In the genomic region with DNA sequence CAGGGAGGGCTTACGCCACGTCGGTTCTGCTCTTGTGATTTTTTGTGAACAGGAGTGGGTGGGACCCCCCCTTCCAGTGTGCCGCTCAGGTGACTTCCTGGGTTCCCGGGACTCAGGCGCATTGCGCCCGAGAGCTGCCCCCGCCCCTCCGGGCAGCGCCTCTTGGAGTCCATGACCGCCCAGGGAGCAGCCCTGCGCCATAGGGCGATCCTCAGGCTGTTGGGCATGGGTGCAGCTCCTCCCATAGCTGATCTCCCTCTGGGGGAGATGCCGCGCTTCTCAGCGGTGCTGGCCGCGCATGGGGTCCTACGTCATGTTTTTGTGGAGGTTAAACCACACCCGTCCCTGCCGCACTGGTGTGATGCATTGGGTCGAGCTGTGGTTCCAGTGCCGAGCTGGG, we compare ENCODE assay signal across 27 cellular contexts. TPM values are rescaled to one million over a fixed set of nuclear protein-coding genes. Genes with fewer than 3 reads are reported as not detected.
DNase-seq lines count a peak whose midpoint lies in the region; ATAC-seq, FAIRE-seq and TF ChIP-seq lines count a peak whose summit lies in the region.
"Had no signal": no experiment of that assay in that cellular context is flagged by ENCODE, and none has a peak within 500 bp of the region (broad histone marks: within the 10 kb centered on the region; RNA-seq: fewer than 3 reads in every experiment).

No MANE protein-coding gene starts in this region.

- H3K9me3 Mint-ChIP-seq in stimulated activated memory B cell treated with anti-CD40 and anti-IgM and Interleukin-4, amounts not matched to agents 10 μg/mL and 1 μg/mL and 100 μg/mL, for 72 hours, result peaks cover 4% of the 10 kb centered on the region
- H3K9me3 Mint-ChIP-seq: CD14-positive monocyte; CD4-positive, alpha-beta T cell; CD8-positive, alpha-beta memory T cell; H9 had no signal

- H3K79me1 ChIP-seq in H1 (ENCODE audit: low read depth, low read length) (no peaks in the 10 kb centered on the region), mesenchymal stem cell (replicated peaks; ENCODE audit: low read length, poor library complexity, severe bottlenecking) (no peaks in the 10 kb centered on the region)

- no peak overlapping the region for H4K91ac ChIP-seq in H1 (replicated peaks; ENCODE audit: insufficient read length, low read length)
- H4K91ac ChIP-seq in mesenchymal stem cell (ENCODE audit: low read length), result peak overlapping the region; percentile 22

- H4K8ac ChIP-seq in H1 (ENCODE audit: extremely low read depth, insufficient read depth, low read length), result peak overlapping the region; percentile 11; the same call in 1 of the 2 replicates
- H4K8ac ChIP-seq in mesenchymal stem cell (ENCODE audit: low read length), result no peak overlapping the region

- no peak overlapping the region for H2AK5ac ChIP-seq in H1 (ENCODE audit: low read depth, low read length)
- H2AK5ac ChIP-seq in mesenchymal stem cell (ENCODE audit: low read length, severe bottlenecking), result no peak overlapping the region

- H3K4me1 Mint-ChIP-seq in stimulated activated memory B cell treated with anti-CD40 and anti-IgM and Interleukin-4, amounts not matched to agents 10 μg/mL and 1 μg/mL and 100 μg/mL, for 72 hours, result no peaks in the 10 kb centered on the region
- H3K4me1 Mint-ChIP-seq: CD14-positive monocyte; CD8-positive, alpha-beta memory T cell; H9 had no signal

- H3K18ac ChIP-seq in H1 (ENCODE audit: extremely low read depth, low read length) (no peak overlapping the region), mesenchymal stem cell (ENCODE audit: low read depth in 1 of 2, low read length in 2 of 2) (no peak overlapping the region)

- DNase-seq in RWPE2 (ENCODE audit: low spot score) (peak; percentile 35), H1 (ENCODE audit: low read depth in 1 of 2, low spot score in 2 of 2) (no peak), mesenchymal stem cell (no peak), hypothalamus (lab: John Stamatoyannopoulos, UW) (no peak), SIG-M5 treated with dmso at 0.1 percent for 504 hours (lab: John Stamatoyannopoulos, UW; ENCODE audit: unreplicated experiment) (no peak)
- no peak for DNase-seq in stimulated activated CD4-positive, alpha-beta T cell treated with anti-CD3 and anti-CD28 coated beads, Interleukin-2, amount 100 ng/mL, for 48 hours
- DNase-seq: 8988T; ACHN; AML-193; BE2C; CD4-positive, alpha-beta T cell; DMS 273 treated with DMSO at 0.1 percent for 48 hours; DMS79; EL; GDM1; GM23248; H9 had no signal

- no peaks in the 10 kb centered on the region for H3K27me3 Mint-ChIP-seq in stimulated activated memory B cell treated with anti-CD40 and anti-IgM and Interleukin-4, amounts not matched to agents 10 μg/mL and 1 μg/mL and 100 μg/mL, for 72 hours
- H3K27me3 Mint-ChIP-seq: CD4-positive, alpha-beta T cell; CD8-positive, alpha-beta memory T cell had no signal

- H3K23me2 ChIP-seq in H1 (ENCODE audit: low read depth, low read length), result peaks cover 6% of the 10 kb centered on the region; the same call in 1 of the 2 replicates

- no peak overlapping the region for H3K4me3 ChIP-seq in RWPE2 (ENCODE audit: severe bottlenecking)
- no peak overlapping the region for H3K4me3 ChIP-seq in H1 (ENCODE audit: extremely low read depth in 1 of 4, insufficient read depth in 2 of 4, low read depth in 3 of 4, low read length in 4 of 4)
- peak overlapping the region in 1 of 2 experiments; percentile 10 for H3K4me3 ChIP-seq in mesenchymal stem cell (ENCODE audit: insufficient read depth in 1 of 2, low read depth in 1 of 2, low read length in 2 of 2)
- H3K4me3 ChIP-seq: A549; BLaER1 treated with 17β-estradiol and CSF1 and Interleukin-3, amounts not matched to agents 10 nM and 100 nM; GM12878; GM23248 had no signal

- CTCF ChIA-PET in H1 (lab: Charles Lee; ENCODE audit: partially characterized antibody), result interaction anchor here (0.8 to 1.4 kb wide), 4 partner anchors 17 to 328 kb away, joined by 3 to 4 read pairs (median 3); no protein-coding TSS in a partner anchor

- H4K20me1 ChIP-seq in H1 (replicated peaks in 1 of 2; ENCODE audit: control insufficient read depth in 1 of 2, insufficient read depth in 2 of 2, low read length in 2 of 2), result peaks cover 0 to 10% of the 10 kb centered on the region in 2 experiments

- H3K36me3 ChIP-seq in RWPE2 (ENCODE audit: low read depth), result no peaks in the 10 kb centered on the region
- peaks cover 0 to 7% (median 2%) of the 10 kb centered on the region in 4 experiments; a peak in 3 of 8 replicates for H3K36me3 ChIP-seq in H1 (ENCODE audit: control insufficient read depth in 2 of 4, insufficient read depth in 4 of 4, low read length in 3 of 4)
- H3K36me3 ChIP-seq in mesenchymal stem cell (ENCODE audit: control insufficient read depth in 1 of 2, insufficient read depth in 2 of 2, low read depth in 1 of 2, low read length in 2 of 2), result peaks cover 37 to 61% of the 10 kb centered on the region in 2 experiments

- H2BK12ac ChIP-seq in H1 (ENCODE audit: low read depth, low read length) (no peak overlapping the region), mesenchymal stem cell (ENCODE audit: low read length in 2 of 2) (no peak overlapping the region)

- H2BK5ac ChIP-seq in H1 (ENCODE audit: low read depth, low read length) (no peak overlapping the region), mesenchymal stem cell (ENCODE audit: low read depth, low read length, poor library complexity, severe bottlenecking) (no peak overlapping the region)

- TF ChIP-seq EP300 in H1 (IDR thresholded peaks at IDR 0.05; ENCODE audit: borderline replicate concordance in 1 of 2, low read depth in 2 of 2, low read length in 2 of 2), result no peak

- H3K23ac ChIP-seq in H1 (ENCODE audit: insufficient read length) (no peak overlapping the region), mesenchymal stem cell (ENCODE audit: low read length in 2 of 2) (no peak overlapping the region)

- no peak for TF ChIP-seq CTCF in RWPE2 (IDR thresholded peaks at IDR 0.05; ENCODE audit: poor library complexity, severe bottlenecking)
- no peak for TF ChIP-seq CTCF in H1 (IDR thresholded peaks at IDR 0.05; ENCODE audit: control extremely low read depth in 1 of 3, insufficient read depth in 1 of 3, low read depth in 1 of 3, low read length in 3 of 3)

- H3K14ac ChIP-seq in H1 (ENCODE audit: insufficient read length), result no peak overlapping the region
- no peak overlapping the region for H3K14ac ChIP-seq in mesenchymal stem cell (ENCODE audit: low read length in 2 of 2)

- no peaks in the 10 kb centered on the region for H3K9me3 ChIP-seq in RWPE2 (ENCODE audit: severe bottlenecking)
- H3K9me3 ChIP-seq in H1 (ENCODE audit: insufficient read depth in 2 of 2, low read depth in 1 of 2, low read length in 1 of 2), result no peaks in the 10 kb centered on the region
- H3K9me3 ChIP-seq in mesenchymal stem cell (ENCODE audit: control insufficient read depth, low read length), result no peaks in the 10 kb centered on the region
- H3K9me3 ChIP-seq: A549; BE2C; BLaER1 treated with 17β-estradiol and CSF1 and Interleukin-3, amounts not matched to agents 10 nM and 100 nM had no signal

- FAIRE-seq in H1 (lab: Jason Lieb, UNC), result no peak
- FAIRE-seq: A549, D721Med, GM12878, GM19239 had no signal

- no peak overlapping the region for H2AFZ ChIP-seq in H1 (ENCODE audit: low read length)
- no peak overlapping the region for H2AFZ ChIP-seq in mesenchymal stem cell (ENCODE audit: low read depth, low read length)
- H2AFZ ChIP-seq: GM23248 had no signal

- ATAC-seq in RWPE2 (ENCODE audit: low read depth) (no peak), HG03469 (IDR thresholded peaks at IDR 0.05; ENCODE audit: unreplicated experiment) (no peak)
- peak; percentile 40 for ATAC-seq in stimulated activated memory B cell treated with anti-CD40 and anti-IgM and Interleukin-4, amounts not matched to agents 10 μg/mL and 1 μg/mL and 100 μg/mL, for 72 hours
- ATAC-seq: A549, GM12878, HCT116 had no signal

- H3K4me2 ChIP-seq in H1 (ENCODE audit: insufficient read depth in 1 of 2, low read depth in 2 of 2, low read length in 2 of 2), result no peak overlapping the region
- no peak overlapping the region for H3K4me2 ChIP-seq in mesenchymal stem cell (ENCODE audit: low read length, poor library complexity, severe bottlenecking)
- H3K4me2 ChIP-seq: A549; BLaER1 treated with 17β-estradiol and CSF1 and Interleukin-3, amounts not matched to agents 10 nM and 100 nM had no signal

- H3K9ac ChIP-seq in H1 (replicated peaks in 1 of 4; ENCODE audit: extremely low read depth in 1 of 4, low read depth in 3 of 4, low read length in 3 of 4) (no peak overlapping the region), mesenchymal stem cell (ENCODE audit: low read length) (no peak overlapping the region)
- H3K9ac ChIP-seq: BLaER1 treated with 17β-estradiol and CSF1 and Interleukin-3, amounts not matched to agents 10 nM and 100 nM; GM23248 had no signal

- H3K36me3 Mint-ChIP-seq in stimulated activated memory B cell treated with anti-CD40 and anti-IgM and Interleukin-4, amounts not matched to agents 10 μg/mL and 1 μg/mL and 100 μg/mL, for 72 hours, result peaks cover 15% of the 10 kb centered on the region

- no peak overlapping the region for H4K5ac ChIP-seq in H1 (ENCODE audit: insufficient read length, low read depth, low read length)

- TF ChIP-seq POLR2A in H1 (IDR thresholded peaks at IDR 0.05; ENCODE audit: control extremely low read depth in 1 of 2, low read depth in 2 of 2, low read length in 2 of 2), result no peak

- H2BK20ac ChIP-seq in H1 (ENCODE audit: low read length), result no peak overlapping the region

- POLR2A ChIA-PET in H1 (lab: Charles Lee; ENCODE audit: partially characterized antibody), result interaction anchor here (0.5 to 1.1 kb wide), 5 partner anchors 11 to 243 kb away, joined by 3 to 5 read pairs (median 3); no protein-coding TSS in a partner anchor

- H2BK15ac ChIP-seq in H1 (ENCODE audit: low read length) (no peak overlapping the region), mesenchymal stem cell (ENCODE audit: low read depth, poor library complexity, severe bottlenecking) (peak overlapping the region; percentile 20)

- no peak overlapping the region for H3K56ac ChIP-seq in H1 (replicated peaks; ENCODE audit: insufficient read length, low read depth, low read length)

- H3K79me2 ChIP-seq in H1 (ENCODE audit: control insufficient read depth in 1 of 2, insufficient read depth in 2 of 2, low read length in 2 of 2), result no peaks in the 10 kb centered on the region

- WGBS in H1 (ENCODE audit: extremely low coverage in 1 of 2, insufficient coverage in 1 of 2, insufficient read length in 1 of 2, insufficient replicate concordance in 2 of 2, low coverage in 1 of 2, low lambda C conversion rate in 2 of 2, missing lambda C conversion rate in 1 of 2), 2 experiments, result 94% methylated on average over 24 of the region's 24 CpGs; no CpG with 5 or more reads in 1 of the 2 experiments
- WGBS in mesenchymal stem cell, result 94% methylated on average over 24 of the region's 24 CpGs

- H2BK120ac ChIP-seq in H1 (replicated peaks; ENCODE audit: low read depth, low read length) (no peak overlapping the region), mesenchymal stem cell (ENCODE audit: low read depth, low read length) (no peak overlapping the region)

- H3K27me3 ChIP-seq in RWPE2 (ENCODE audit: insufficient read depth, poor library complexity, severe bottlenecking) (no peaks in the 10 kb centered on the region), H1 (replicated peaks in 1 of 4; ENCODE audit: control insufficient read depth in 3 of 4, extremely low read depth in 1 of 4, insufficient read depth in 3 of 4, low read length in 3 of 4) (no peaks in the 10 kb centered on the region), mesenchymal stem cell (ENCODE audit: control insufficient read depth in 1 of 2, insufficient read depth in 1 of 2, low read length in 2 of 2) (no peaks in the 10 kb centered on the region)
- H3K27me3 ChIP-seq: BE2C; BLaER1 treated with 17β-estradiol and CSF1 and Interleukin-3, amounts not matched to agents 10 nM and 100 nM had no signal

- H3K4me1 ChIP-seq in RWPE2 (ENCODE audit: insufficient read depth, poor library complexity, severe bottlenecking) (no peaks in the 10 kb centered on the region), H1 (replicated peaks in 1 of 4; ENCODE audit: control insufficient read depth in 3 of 4, insufficient read depth in 4 of 4, low read length in 3 of 4) (no peaks in the 10 kb centered on the region), mesenchymal stem cell (ENCODE audit: control insufficient read depth, insufficient read depth, low read depth, low read length) (peaks cover 3% of the 10 kb centered on the region)
- H3K4me1 ChIP-seq: A549, BE2C had no signal

- TF ChIP-seq RAD21 in H1 (IDR thresholded peaks at IDR 0.05 in 1 of 2, conservative IDR thresholded peaks at IDR 0.05 in 1 of 2; ENCODE audit: low read depth in 2 of 2, low read length in 2 of 2), result no peak

- H3K4ac ChIP-seq in H1 (replicated peaks; ENCODE audit: insufficient read length, low read depth, low read length), result no peak overlapping the region
- H3K4ac ChIP-seq in mesenchymal stem cell (ENCODE audit: low read depth in 1 of 2, low read length in 2 of 2), result no peak overlapping the region

- no peak overlapping the region for H3K27ac Mint-ChIP-seq in stimulated activated memory B cell treated with anti-CD40 and anti-IgM and Interleukin-4, amounts not matched to agents 10 μg/mL and 1 μg/mL and 100 μg/mL, for 72 hours
- H3K27ac Mint-ChIP-seq: CD14-positive monocyte; CD4-positive, alpha-beta T cell had no signal

- H3K27ac ChIP-seq in RWPE2 (ENCODE audit: poor library complexity, severe bottlenecking), result no peak overlapping the region
- no peak overlapping the region for H3K27ac ChIP-seq in H1 (ENCODE audit: low read depth, low read length)
- no peak overlapping the region for H3K27ac ChIP-seq in mesenchymal stem cell (ENCODE audit: low read length, poor library complexity, severe bottlenecking)
- H3K27ac ChIP-seq: A549; BLaER1 treated with 17β-estradiol and CSF1 and Interleukin-3, amounts not matched to agents 10 nM and 100 nM; GM23248 had no signal

- no peak overlapping the region for H3K4me3 Mint-ChIP-seq in stimulated activated memory B cell treated with anti-CD40 and anti-IgM and Interleukin-4, amounts not matched to agents 10 μg/mL and 1 μg/mL and 100 μg/mL, for 72 hours
- H3K4me3 Mint-ChIP-seq: CD14-positive monocyte; CD4-positive, alpha-beta T cell; CD8-positive, alpha-beta memory T cell; H9 had no signal

RNA-seq across cellular contexts. Expression of gene TMPRSS9, which starts 7.9 kb away (rescaled TPM):
- 0.19 and 0.33 TPM in 2 replicates for total RNA-seq in H1 (2021; fragmentation: NEBNext Ultra II Directional; extraction: Animal tissue kit (Norgen Biotek cat#: 25700))
- polyA plus RNA-seq in H1 (2011; rRNA removed), result 0.15 and 0.33 TPM in 2 replicates
- polyA plus RNA-seq in H1 (2011; cell fraction: cytosol; rRNA removed), result 0.44 TPM
- polyA plus RNA-seq in H1 (2011; cell fraction: nucleus; rRNA removed), result 3.6 TPM
- 0.46 to 0.84 TPM (median 0.66 TPM) in 4 replicates for polyA plus RNA-seq in H1 (2012, experiment 1 of 2)
- 0.12 TPM for polyA plus RNA-seq in H1 (2012, experiment 2 of 2)
- 0.08 TPM for polyA plus RNA-seq in H1 (2013, experiment 1 of 2)
- 0.09 TPM for polyA plus RNA-seq in H1 (2013, experiment 2 of 2)
- polyA minus RNA-seq in H1 (2011; rRNA and poly(A)+ RNA removed), result 0.10 and 0.32 TPM in 2 replicates
- polyA minus RNA-seq in H1 (2011; cell fraction: cytosol; rRNA and poly(A)+ RNA removed), result 0.37 TPM
- polyA minus RNA-seq in H1 (2011; cell fraction: nucleus; rRNA and poly(A)+ RNA removed), result 1.1 TPM
- not detected for polyA plus RNA-seq in mesenchymal stem cell (2013, experiment 1 of 2)
- not detected for polyA plus RNA-seq in mesenchymal stem cell (2013, experiment 2 of 2)
- total RNA-seq: CD4-positive, alpha-beta T cell; CD8-positive, alpha-beta memory T cell; GM12878; GM23248 had no signal
- polyA plus RNA-seq: CD8-positive, alpha-beta memory T cell had no signal

RNA-seq across cellular contexts. Expression of gene SPPL2B, which starts 23.6 kb away (rescaled TPM):
- 52.6 and 55.7 TPM in 2 replicates for total RNA-seq in H1 (2021; fragmentation: NEBNext Ultra II Directional; extraction: Animal tissue kit (Norgen Biotek cat#: 25700))
- 34.8 and 83.1 TPM in 2 replicates for polyA plus RNA-seq in H1 (2011; rRNA removed)
- polyA plus RNA-seq in H1 (2011; cell fraction: cytosol; rRNA removed), result 61.8 TPM
- 378 TPM for polyA plus RNA-seq in H1 (2011; cell fraction: nucleus; rRNA removed)
- polyA plus RNA-seq in H1 (2012, experiment 1 of 2), result 36.1 to 78.9 TPM (median 69.1 TPM) in 4 replicates
- polyA plus RNA-seq in H1 (2012, experiment 2 of 2), result 44.7 TPM
- 40.7 TPM for polyA plus RNA-seq in H1 (2013, experiment 1 of 2)
- polyA plus RNA-seq in H1 (2013, experiment 2 of 2), result 37.4 TPM
- polyA minus RNA-seq in H1 (2011; rRNA and poly(A)+ RNA removed), result 16.2 and 16.8 TPM in 2 replicates
- polyA minus RNA-seq in H1 (2011; cell fraction: cytosol; rRNA and poly(A)+ RNA removed), result 33.4 TPM
- 47.4 TPM for polyA minus RNA-seq in H1 (2011; cell fraction: nucleus; rRNA and poly(A)+ RNA removed)
- 25.7 TPM for polyA plus RNA-seq in mesenchymal stem cell (2013, experiment 1 of 2)
- polyA plus RNA-seq in mesenchymal stem cell (2013, experiment 2 of 2), result 24.4 TPM

RNA-seq across cellular contexts. Expression of gene LSM7, which starts 23.7 kb away (rescaled TPM):
- total RNA-seq in H1 (2021; fragmentation: NEBNext Ultra II Directional; extraction: Animal tissue kit (Norgen Biotek cat#: 25700)), result 228 and 238 TPM in 2 replicates
- polyA plus RNA-seq in H1 (2011; rRNA removed), result 1,335 and 1,623 TPM in 2 replicates
- polyA plus RNA-seq in H1 (2011; cell fraction: cytosol; rRNA removed), result 1,271 TPM
- 377 TPM for polyA plus RNA-seq in H1 (2011; cell fraction: nucleus; rRNA removed)
- polyA plus RNA-seq in H1 (2012, experiment 1 of 2), result 395 to 466 TPM (median 428 TPM) in 4 replicates
- polyA plus RNA-seq in H1 (2012, experiment 2 of 2), result 735 TPM
- 408 TPM for polyA plus RNA-seq in H1 (2013, experiment 1 of 2)
- 417 TPM for polyA plus RNA-seq in H1 (2013, experiment 2 of 2)
- polyA minus RNA-seq in H1 (2011; rRNA and poly(A)+ RNA removed), result 20.1 and 23.2 TPM in 2 replicates
- 67.1 TPM for polyA minus RNA-seq in H1 (2011; cell fraction: cytosol; rRNA and poly(A)+ RNA removed)
- 79.0 TPM for polyA minus RNA-seq in H1 (2011; cell fraction: nucleus; rRNA and poly(A)+ RNA removed)
- 149 TPM for polyA plus RNA-seq in mesenchymal stem cell (2013, experiment 1 of 2)
- polyA plus RNA-seq in mesenchymal stem cell (2013, experiment 2 of 2), result 138 TPM

RNA-seq across cellular contexts. Expression of gene LINGO3, which starts 44.2 kb away (rescaled TPM):
- 0.13 TPM in 1 of 2 replicates, not detected in the other for total RNA-seq in H1 (2021; fragmentation: NEBNext Ultra II Directional; extraction: Animal tissue kit (Norgen Biotek cat#: 25700))
- 0.59 and 0.93 TPM in 2 replicates for polyA plus RNA-seq in H1 (2011; rRNA removed)
- 0.62 TPM for polyA plus RNA-seq in H1 (2011; cell fraction: cytosol; rRNA removed)
- 0.64 TPM for polyA plus RNA-seq in H1 (2011; cell fraction: nucleus; rRNA removed)
- polyA plus RNA-seq in H1 (2012, experiment 1 of 2), result 0.25 to 0.36 TPM (median 0.27 TPM) in 3 of 4 replicates, not detected in the other
- 0.16 TPM for polyA plus RNA-seq in H1 (2012, experiment 2 of 2)
- 0.26 TPM for polyA plus RNA-seq in H1 (2013, experiment 1 of 2)
- 0.35 TPM for polyA plus RNA-seq in H1 (2013, experiment 2 of 2)
- 0.13 TPM in 1 of 2 replicates, not detected in the other for polyA minus RNA-seq in H1 (2011; rRNA and poly(A)+ RNA removed)
- polyA minus RNA-seq in H1 (2011; cell fraction: cytosol; rRNA and poly(A)+ RNA removed), result not detected
- 0.60 TPM for polyA minus RNA-seq in H1 (2011; cell fraction: nucleus; rRNA and poly(A)+ RNA removed)
- not detected for polyA plus RNA-seq in mesenchymal stem cell (2013, experiment 1 of 2)
- not detected for polyA plus RNA-seq in mesenchymal stem cell (2013, experiment 2 of 2)
- total RNA-seq: GM23248 had no signal
- polyA plus RNA-seq: A549, GM23248 had no signal
